ENCODE assay signal across 8 cellular contexts in the genomic region with DNA sequence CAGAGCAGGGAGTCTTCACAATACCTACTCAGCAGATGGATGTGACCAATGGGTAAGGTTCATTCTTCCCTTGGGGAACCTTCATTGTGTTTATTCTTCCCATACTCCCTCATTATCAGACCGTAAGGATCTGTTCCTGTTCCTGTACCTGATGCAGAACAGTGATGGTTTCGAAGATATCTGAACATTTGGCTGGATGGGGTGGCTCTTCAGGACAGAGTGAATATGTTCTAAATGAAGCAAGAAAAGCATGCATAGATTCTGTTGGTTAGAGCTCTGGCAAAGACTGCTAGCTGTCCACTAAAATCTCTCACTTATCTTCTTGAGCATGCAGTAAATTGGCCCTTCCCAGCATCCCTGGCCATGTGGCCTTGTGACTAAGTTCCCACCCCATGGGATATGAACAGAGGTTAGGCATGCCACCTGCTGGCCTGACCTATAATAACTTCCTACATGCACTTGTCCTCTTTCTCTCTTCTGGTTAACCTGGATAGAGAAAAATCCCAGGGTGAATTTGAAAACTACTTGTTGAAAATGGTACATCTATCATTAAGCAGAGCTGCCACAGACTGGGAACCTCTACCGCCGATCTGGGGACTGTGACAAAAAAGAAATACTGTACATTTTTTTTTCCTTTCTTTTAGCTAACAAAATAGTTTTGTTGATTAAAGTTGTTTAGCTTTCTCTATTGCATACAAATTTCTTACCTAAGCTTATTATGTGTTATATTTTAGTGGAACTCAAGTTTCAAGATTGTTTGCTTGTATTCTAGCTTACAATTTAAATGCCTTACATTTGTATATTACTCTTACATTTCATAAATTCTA.
DNase-seq lines count a peak whose midpoint lies in the region; ATAC-seq and TF ChIP-seq lines count a peak whose summit lies in the region.

No MANE protein-coding gene starts in this region.

- no peaks in the 10 kb centered on the region for H3K79me2 ChIP-seq in parathyroid adenoma

- H3K4me1 ChIP-seq in gastroesophageal sphincter, result no peaks in the 10 kb centered on the region
- H3K4me1 ChIP-seq in parathyroid adenoma, result no peaks in the 10 kb centered on the region

- H3K4me2 ChIP-seq in parathyroid adenoma (ENCODE audit: low read length), result no peak overlapping the region

- 19 to 84% methylated on average over 3 to 4 of the region's 4 CpGs for WGBS in gastroesophageal sphincter (ENCODE audit: low coverage in 1 of 2), 2 donors

- no peak overlapping the region for H2AFZ ChIP-seq in parathyroid adenoma

- H3K9me3 ChIP-seq in gastroesophageal sphincter (no peaks in the 10 kb centered on the region), parathyroid adenoma (ENCODE audit: control insufficient read depth, low read length) (no peaks in the 10 kb centered on the region)

- no peak for TF ChIP-seq EP300 in gastroesophageal sphincter (IDR thresholded peaks at IDR 0.05)

- H3K27me3 ChIP-seq in gastroesophageal sphincter (no peaks in the 10 kb centered on the region), parathyroid adenoma (ENCODE audit: control insufficient read depth, insufficient read depth, low read length) (no peaks in the 10 kb centered on the region)

- no peak overlapping the region for H3K4me3 ChIP-seq in gastroesophageal sphincter
- no peak overlapping the region for H3K4me3 ChIP-seq in parathyroid adenoma (ENCODE audit: low read depth, low read length)

- ATAC-seq in gastroesophageal sphincter, result peak; percentile 74

- peak; percentile 73 for DNase-seq in DMS153 (lab: John Stamatoyannopoulos, UW)
- DNase-seq in GM20000 (ENCODE audit: low spot score), result peak; percentile 31
- DNase-seq in HK-2 (ENCODE audit: unreplicated experiment), result peak; percentile 61
- peak; percentile 91 for DNase-seq in OCI-M1 (lab: John Stamatoyannopoulos, UW)
- DNase-seq in activated T-helper 1 cell treated with Interleukin-2 at 50 U/mL for 16 hours (ENCODE audit: low read depth), result peak; percentile 1
- DNase-seq in GF-D8 (lab: John Stamatoyannopoulos, UW), result no peak

- peak; percentile 27 for TF ChIP-seq CTCF in GM20000 (IDR thresholded peaks at IDR 0.05; ENCODE audit: extremely low read depth, missing control alignments)
- TF ChIP-seq CTCF in gastroesophageal sphincter (IDR thresholded peaks at IDR 0.05), result peak; percentile 45 to 66 (median 58)
- TF ChIP-seq CTCF in parathyroid adenoma (IDR thresholded peaks at IDR 0.05), result peak; percentile 24

- no peak overlapping the region for H3K27ac ChIP-seq in gastroesophageal sphincter
- H3K27ac ChIP-seq in parathyroid adenoma, result no peak overlapping the region

- TF ChIP-seq POLR2A in gastroesophageal sphincter (IDR thresholded peaks at IDR 0.05), result no peak

- H3K9ac ChIP-seq in parathyroid adenoma, result no peak overlapping the region

- H3K36me3 ChIP-seq in gastroesophageal sphincter, result no peaks in the 10 kb centered on the region
- no peaks in the 10 kb centered on the region for H3K36me3 ChIP-seq in parathyroid adenoma (ENCODE audit: control insufficient read depth, insufficient read depth, low read length)
